ENCODE assay signal across 19 cellular contexts in genomic region chr11:15223318-15223717, GRCh38.
DNase-seq lines count a peak whose midpoint lies in the region; TF ChIP-seq lines count a peak whose summit lies in the region.
"Had no signal": no experiment of that assay in that cellular context is flagged by ENCODE, and none has a peak within 500 bp of the region (broad histone marks: within the 10 kb centered on the region; RNA-seq: fewer than 3 reads in every experiment).

No MANE protein-coding gene starts in this region.

- no peaks in the 10 kb centered on the region for H3K9me3 Mint-ChIP-seq in CD4-positive, alpha-beta memory T cell
- H3K9me3 Mint-ChIP-seq: activated naive CD4-positive, alpha-beta T cell treated with anti-CD3 and anti-CD28 coated beads for 36 hours; stimulated activated effector memory CD8-positive, alpha-beta T cell treated with anti-CD3 and anti-CD28 coated beads, Interleukin-12 subunit alpha, Interleukin-12 subunit beta, amount 100 ng/mL, for 72 hours had no signal

- POLR2A ChIA-PET in A673 (lab: Charles Lee; ENCODE audit: low non-redundant PET) = no interaction called here
- POLR2A ChIA-PET in CD4-positive, alpha-beta memory T cell (lab: Charles Lee; ENCODE audit: partially characterized antibody) = no interaction called here

- H3K4me1 ChIP-seq in A673 (ENCODE audit: insufficient read depth, low read length, poor library complexity, severe bottlenecking) (no peaks in the 10 kb centered on the region), GM23248 (ENCODE audit: insufficient read depth) (peaks cover 7% of the 10 kb centered on the region; the same call in 1 of the 2 replicates), HAP-1 (no peaks in the 10 kb centered on the region)
- H3K4me1 ChIP-seq in CD4-positive, alpha-beta memory T cell (ENCODE audit: insufficient read depth, low read length) = no peaks in the 10 kb centered on the region
- H3K4me1 ChIP-seq: ascending aorta had no signal

- no peaks in the 10 kb centered on the region for H3K4me1 Mint-ChIP-seq in CD4-positive, alpha-beta memory T cell
- H3K4me1 Mint-ChIP-seq: stimulated activated effector memory CD8-positive, alpha-beta T cell treated with anti-CD3 and anti-CD28 coated beads, Interleukin-12 subunit alpha, Interleukin-12 subunit beta, amount 100 ng/mL, for 72 hours had no signal

- no peaks in the 10 kb centered on the region for H3K9me3 ChIP-seq in A673 (ENCODE audit: low read depth, low read length, poor library complexity, severe bottlenecking)
- no peaks in the 10 kb centered on the region for H3K9me3 ChIP-seq in GM23248 (ENCODE audit: low read depth)
- no peaks in the 10 kb centered on the region for H3K9me3 ChIP-seq in CD4-positive, alpha-beta memory T cell (ENCODE audit: control insufficient read depth in 1 of 2, low read length in 2 of 2)
- H3K9me3 ChIP-seq in HAP-1 = no peaks in the 10 kb centered on the region
- H3K9me3 ChIP-seq: ascending aorta had no signal

- intact Hi-C loops in A673 (cut with micrococcal nuclease; ENCODE audit: unreplicated experiment) = no loop called here
- intact Hi-C loops in CD4-positive, alpha-beta memory T cell (cut with micrococcal nuclease) = no loop called here

- peaks cover 0 to 1% of the 10 kb centered on the region in 2 donors for H3K27me3 Mint-ChIP-seq in CD4-positive, alpha-beta memory T cell

- H3K4me2 ChIP-seq in GM23248 (ENCODE audit: unreplicated experiment) = no peak overlapping the region

- H3K27me3 ChIP-seq in A673 (replicated peaks; ENCODE audit: insufficient read depth, low read depth, low read length, poor library complexity) (no peaks in the 10 kb centered on the region), GM23248 (replicated peaks; ENCODE audit: insufficient read depth) (no peaks in the 10 kb centered on the region), HAP-1 (ENCODE audit: low read depth) (no peaks in the 10 kb centered on the region)
- H3K27me3 ChIP-seq in CD4-positive, alpha-beta memory T cell (ENCODE audit: insufficient read depth, low read length) = no peaks in the 10 kb centered on the region
- H3K27me3 ChIP-seq: ascending aorta had no signal

- no peak overlapping the region for H3K4me3 Mint-ChIP-seq in CD4-positive, alpha-beta memory T cell
- H3K4me3 Mint-ChIP-seq: activated naive CD4-positive, alpha-beta T cell treated with anti-CD3 and anti-CD28 coated beads for 36 hours; stimulated activated effector memory CD8-positive, alpha-beta T cell treated with anti-CD3 and anti-CD28 coated beads, Interleukin-12 subunit alpha, Interleukin-12 subunit beta, amount 100 ng/mL, for 72 hours had no signal

- no peaks in the 10 kb centered on the region for H3K9me2 ChIP-seq in GM23248 (ENCODE audit: insufficient read depth)

- H3K36me3 Mint-ChIP-seq in CD4-positive, alpha-beta memory T cell = no peaks in the 10 kb centered on the region
- H3K36me3 Mint-ChIP-seq: stimulated activated effector memory CD8-positive, alpha-beta T cell treated with anti-CD3 and anti-CD28 coated beads, Interleukin-12 subunit alpha, Interleukin-12 subunit beta, amount 100 ng/mL, for 72 hours had no signal

- WGBS in GM23248 (ENCODE audit: low coverage in 1 of 2, low lambda C conversion rate in 2 of 2, missing lambda C conversion rate in 2 of 2), 2 experiments = 14 to 23% methylated on average over 1 of the region's 1 CpG

- no peaks in the 10 kb centered on the region for H3K36me3 ChIP-seq in A673 (ENCODE audit: insufficient read depth, low read length, poor library complexity, severe bottlenecking)
- no peaks in the 10 kb centered on the region for H3K36me3 ChIP-seq in GM23248 (ENCODE audit: low read depth)
- no peaks in the 10 kb centered on the region for H3K36me3 ChIP-seq in CD4-positive, alpha-beta memory T cell (ENCODE audit: insufficient read depth, low read length)
- H3K36me3 ChIP-seq in HAP-1 (replicated peaks) = no peaks in the 10 kb centered on the region
- H3K36me3 ChIP-seq: ascending aorta had no signal

- H3K9ac ChIP-seq in GM23248 = no peak overlapping the region

- CTCF ChIA-PET in A673 (lab: Charles Lee) = no interaction called here
- CTCF ChIA-PET in CD4-positive, alpha-beta memory T cell (lab: Charles Lee; ENCODE audit: partially characterized antibody) = no interaction called here

- DNase-seq in A673 (ENCODE audit: low spot score) (peak; percentile 25), GM23248 (peak; percentile 53), amniotic epithelial cell (ENCODE audit: low read depth) (peak; percentile 20), iris pigment epithelial cell (ENCODE audit: low read depth) (peak; percentile 20), HAP-1 (ENCODE audit: low spot score in 2 of 2) (no peak), HuH-7 (ENCODE audit: low spot score) (no peak), DMS53 (lab: John Stamatoyannopoulos, UW) (no peak)
- no peak for DNase-seq in CD4-positive, alpha-beta memory T cell
- DNase-seq: activated CD4-positive, alpha-beta T cell treated with anti-CD3 and anti-CD28 coated beads for 1 hour; activated naive CD4-positive, alpha-beta T cell treated with anti-CD3 and anti-CD28 coated beads for 36 hours; activated T-cell treated with anti-CD3 and anti-CD28 coated beads, Interleukin-2, amount 50 U/mL, for 48 hours; GOT3; Karpas-422; NCI-H1092 treated with DMSO at 0.1 percent for 48 hours; NCI-H524 had no signal

- BruUV-seq in A673 (replicated peaks; lab: Mats Ljungman, UMichigan) = no TSS peak

- H4K20me1 ChIP-seq in GM23248 (ENCODE audit: insufficient read depth) = no peaks in the 10 kb centered on the region

- no peaks in the 10 kb centered on the region for H3F3A ChIP-seq in GM23248 (ENCODE audit: insufficient read depth)

- H3K4me3 ChIP-seq in A673 (ENCODE audit: low read depth, low read length, poor library complexity, severe bottlenecking) = no peak overlapping the region
- H3K4me3 ChIP-seq in GM23248 = no peak overlapping the region
- no peak overlapping the region for H3K4me3 ChIP-seq in CD4-positive, alpha-beta memory T cell (ENCODE audit: low read length in 2 of 2)
- H3K4me3 ChIP-seq in HAP-1 = no peak overlapping the region
- H3K4me3 ChIP-seq: ascending aorta, lung had no signal

- H3K27ac ChIP-seq in A673 (ENCODE audit: low read depth, low read length, poor library complexity, severe bottlenecking) = no peak overlapping the region
- H3K27ac ChIP-seq in GM23248 = no peak overlapping the region
- no peak overlapping the region for H3K27ac ChIP-seq in CD4-positive, alpha-beta memory T cell (ENCODE audit: low read depth, low read length)
- H3K27ac ChIP-seq: ascending aorta, C4-2B had no signal

- TF ChIP-seq CTCF in A673 (conservative IDR thresholded peaks at IDR 0.05; ENCODE audit: low read depth, low read length) = no peak

- no peaks in the 10 kb centered on the region for H3K79me2 ChIP-seq in GM23248 (ENCODE audit: insufficient read depth)

- H2AFZ ChIP-seq in GM23248 = no peak overlapping the region

- no peak overlapping the region for H3K27ac Mint-ChIP-seq in CD4-positive, alpha-beta memory T cell
- H3K27ac Mint-ChIP-seq: activated naive CD4-positive, alpha-beta T cell treated with anti-CD3 and anti-CD28 coated beads for 36 hours; stimulated activated effector memory CD8-positive, alpha-beta T cell treated with anti-CD3 and anti-CD28 coated beads, Interleukin-12 subunit alpha, Interleukin-12 subunit beta, amount 100 ng/mL, for 72 hours had no signal

- in situ Hi-C loops in GM23248 (cut with MboI) = no loop called here
- in situ Hi-C loops in HAP-1 (cut with MboI; ENCODE audit: low sequenced_read_pairs) = no loop called here

Comparison
In these comparisons a context has a peak if more than half of its experiments do, and no peak if none do; other contexts are left out.
1. DNase-seq: peak in A673 (single experiment), GM23248 (single experiment), amniotic epithelial cell (single experiment) and iris pigment epithelial cell (single experiment); none in CD4-positive, alpha-beta memory T cell (0 of 5), HAP-1 (0 of 2), HuH-7 (single experiment) and DMS53 (single experiment).